22 cellular contexts compared by ENCODE assay signal in the genomic region with DNA sequence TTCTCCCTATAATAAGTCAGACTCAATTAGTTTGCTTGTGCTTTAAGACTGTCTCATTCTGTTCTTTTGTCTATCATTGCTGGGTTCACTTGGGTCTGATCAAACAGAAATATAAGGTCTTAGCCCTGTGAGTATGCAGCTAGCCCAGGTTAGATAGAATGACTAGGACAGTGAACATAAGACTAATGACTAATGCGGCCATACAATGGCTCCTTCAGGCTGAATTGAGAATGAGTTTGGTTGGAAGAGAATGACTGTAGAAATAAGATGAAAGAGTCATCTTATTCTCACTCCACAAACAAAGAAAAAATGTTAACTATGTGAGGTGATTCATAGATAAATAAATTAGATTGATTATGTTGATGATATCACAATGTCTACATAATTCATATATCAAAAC.
"Had no signal": no experiment of that assay in that cellular context is flagged by ENCODE, and none has a peak within 500 bp of the region (broad histone marks: within the 10 kb centered on the region; RNA-seq: fewer than 3 reads in every experiment).

No MANE protein-coding gene starts in this region.

- FAIRE-seq: frontal cortex, kidney had no signal

- H3K27ac Mint-ChIP-seq: activated naive CD4-positive, alpha-beta T cell treated with anti-CD3 and anti-CD28 coated beads, Interleukin-2, amount 50 U/mL, for 24 hours; dendritic cell treated with granulocyte-macrophage colony-stimulating factor and Interleukin-4, amounts not matched to agents 40 ng/mL and 50 ng/mL, for 4 days; nephron progenitor cell had no signal

- H3K4me3 ChIP-seq: adrenal gland, cardiac muscle cell, left ventricle myocardium inferior had no signal

- H3K36me3 ChIP-seq: adrenal gland, cardiac muscle cell, left ventricle myocardium inferior had no signal

- H3K27ac ChIP-seq: adrenal gland, cardiac muscle cell, left ventricle myocardium inferior had no signal

- H3K9me3 ChIP-seq: adrenal gland had no signal

- H3K36me3 Mint-ChIP-seq: activated naive CD4-positive, alpha-beta T cell treated with anti-CD3 and anti-CD28 coated beads, Interleukin-2, amount 50 U/mL, for 24 hours had no signal

- ATAC-seq: activated CD4-positive, CD25-positive, alpha-beta regulatory T cell treated with anti-CD3 and anti-CD28 coated beads, Interleukin-2, amount 50 U/mL, for 24 hours had no signal

- H3K4me1 ChIP-seq: adrenal gland, left ventricle myocardium inferior had no signal

- H3K9me3 Mint-ChIP-seq: activated naive CD4-positive, alpha-beta T cell treated with anti-CD3 and anti-CD28 coated beads, Interleukin-2, amount 50 U/mL, for 24 hours; nephron progenitor cell had no signal

- DNase-seq: activated CD4-positive, alpha-beta T cell treated with anti-CD3 and anti-CD28 coated beads, Interleukin-2, amount 50 U/mL, for 1 hour; activated CD8-positive, alpha-beta memory T cell treated with anti-CD3 and anti-CD28 coated beads, Interleukin-2, amount 50 U/mL, for 48 hours; activated effector memory CD4-positive, alpha-beta T cell treated with anti-CD3 and anti-CD28 coated beads, Interleukin-2, amount 50 U/mL, for 16 hours; activated T-cell treated with anti-CD3 and anti-CD28 coated beads, Interleukin-2, amount 50 U/mL, for 48 hours; adrenal gland; effector CD8-positive, alpha-beta T cell; hypothalamus; kidney; left ventricle myocardium inferior; nephron progenitor cell; nucleus accumbens; retina; stimulated activated CD4-positive, alpha-beta T cell treated with anti-CD3 and anti-CD28 coated beads, Interleukin-12 subunit alpha, Interleukin-12 subunit beta, amount 100 ng/mL, for 4 hours; stimulated activated CD4-positive, alpha-beta T cell treated with anti-CD3 and anti-CD28 coated beads, Interleukin-1b, Interleukin-23, amount 100 ng/mL, for 48 hours; stimulated activated CD8-positive, alpha-beta memory T cell treated with anti-CD3 and anti-CD28 coated beads, Interleukin-4, amount 100 ng/mL, for 48 hours; stimulated activated naive CD4-positive, alpha-beta T cell; T1000 had no signal

- H3K27me3 ChIP-seq: adrenal gland, cardiac muscle cell had no signal
